ENCODE assay signal across 1 cellular context in the genomic region with DNA sequence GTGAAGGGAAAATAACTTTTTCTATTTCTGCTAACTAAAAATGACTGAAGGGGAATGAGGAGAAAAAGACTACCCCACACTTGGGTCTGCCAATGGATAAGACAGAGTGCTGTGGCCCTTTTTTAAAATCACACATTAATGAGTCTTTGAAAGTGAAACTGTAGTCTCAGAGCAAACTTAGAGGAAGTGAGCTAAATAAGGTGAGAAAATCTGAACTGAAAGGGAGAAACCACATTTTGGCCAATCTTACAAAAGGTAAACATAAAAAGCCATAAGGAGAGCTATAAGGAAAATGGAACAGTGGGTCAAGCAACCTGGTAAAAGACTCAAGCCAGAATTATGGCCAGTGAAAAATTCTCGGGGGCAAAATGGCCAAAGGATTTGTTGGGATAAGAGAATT.
TF ChIP-seq lines count a peak whose summit lies in the region.

No MANE protein-coding gene starts in this region.

TF ChIP-seq in GM12878, 131 proteins besides CTCF, POLR2A, EP300 and RAD21 (continued from another document):
- TF ChIP-seq DPF2 (IDR thresholded peaks at IDR 0.05): peak; percentile 72
- TF ChIP-seq, protein P1, sequence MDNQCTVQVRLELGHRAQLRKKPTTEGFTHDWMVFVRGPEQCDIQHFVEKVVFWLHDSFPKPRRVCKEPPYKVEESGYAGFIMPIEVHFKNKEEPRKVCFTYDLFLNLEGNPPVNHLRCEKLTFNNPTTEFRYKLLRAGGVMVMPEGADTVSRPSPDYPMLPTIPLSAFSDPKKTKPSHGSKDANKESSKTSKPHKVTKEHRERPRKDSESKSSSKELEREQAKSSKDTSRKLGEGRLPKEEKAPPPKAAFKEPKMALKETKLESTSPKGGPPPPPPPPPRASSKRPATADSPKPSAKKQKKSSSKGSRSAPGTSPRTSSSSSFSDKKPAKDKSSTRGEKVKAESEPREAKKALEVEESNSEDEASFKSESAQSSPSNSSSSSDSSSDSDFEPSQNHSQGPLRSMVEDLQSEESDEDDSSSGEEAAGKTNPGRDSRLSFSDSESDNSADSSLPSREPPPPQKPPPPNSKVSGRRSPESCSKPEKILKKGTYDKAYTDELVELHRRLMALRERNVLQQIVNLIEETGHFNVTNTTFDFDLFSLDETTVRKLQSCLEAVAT (IDR thresholded peaks at IDR 0.05): no peak
- peak; percentile 27; the same call in 1 of the 2 replicates for TF ChIP-seq BACH1 (IDR thresholded peaks at IDR 0.05; ENCODE audit: borderline replicate concordance)
- TF ChIP-seq EGR1 (IDR thresholded peaks at IDR 0.05; ENCODE audit: borderline replicate concordance in 1 of 2, low read depth in 2 of 2, low read length in 2 of 2): no peak
- TF ChIP-seq SMAD5 (IDR thresholded peaks at IDR 0.05; ENCODE audit: low read depth): no peak
- TF ChIP-seq CHD4 (IDR thresholded peaks at IDR 0.05): no peak
